In the genomic region with DNA sequence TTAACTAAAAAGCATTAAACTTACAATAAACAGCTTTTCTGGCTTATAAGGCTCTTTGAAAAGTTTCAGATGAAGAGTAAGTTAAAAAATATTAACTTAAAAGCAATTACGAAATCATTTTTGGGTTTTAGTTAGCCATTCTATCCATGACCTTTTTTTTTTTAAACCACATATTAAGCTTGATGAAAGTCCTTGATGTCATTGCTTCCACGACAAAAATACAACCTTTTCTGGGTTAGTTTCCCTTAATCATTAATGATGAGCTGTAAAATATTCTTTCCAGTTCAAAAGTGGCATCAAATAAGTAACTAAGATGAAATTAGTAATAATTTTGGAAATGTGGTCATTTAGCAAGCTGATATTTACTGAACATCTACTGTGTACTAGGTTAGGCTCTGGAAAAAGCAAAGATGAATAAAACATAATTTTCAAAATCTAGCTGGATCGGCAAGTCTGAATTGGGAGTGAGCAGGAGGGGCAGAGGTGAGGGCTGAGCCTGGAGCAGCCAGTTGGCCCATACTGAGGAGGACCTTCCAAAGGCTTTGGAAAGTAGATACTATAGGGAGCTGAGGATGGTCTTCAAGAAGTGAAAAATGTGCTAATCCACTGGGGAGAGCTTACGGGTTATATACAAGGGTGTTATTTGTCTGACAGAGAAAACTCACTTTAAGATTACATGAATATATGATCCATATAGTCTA, we compare ENCODE assay signal across 27 cellular contexts.
DNase-seq lines count a peak whose midpoint lies in the region; ATAC-seq, FAIRE-seq and TF ChIP-seq lines count a peak whose summit lies in the region.
"Had no signal": no experiment of that assay in that cellular context is flagged by ENCODE, and none has a peak within 500 bp of the region (broad histone marks: within the 10 kb centered on the region; RNA-seq: fewer than 3 reads in every experiment).

No MANE protein-coding gene starts in this region.

- H3K9ac ChIP-seq in liver (ENCODE audit: low read depth in 1 of 2, low read length in 2 of 2) (peak overlapping the region in 1 of 2 donors; percentile 22), HepG2 (ENCODE audit: insufficient read depth, low read depth, low read length) (no peak overlapping the region), rectal smooth muscle tissue (ENCODE audit: low read length) (no peak overlapping the region), endodermal cell (ENCODE audit: extremely low read depth, low read length, poor library complexity, severe bottlenecking) (no peak overlapping the region)
- H3K9ac ChIP-seq: parathyroid adenoma had no signal

- intact Hi-C loops in HepG2 (cut with micrococcal nuclease; ENCODE audit: unreplicated experiment) (loop anchor here (10.0 kb wide), 1 partner anchor 1797 kb away; no protein-coding TSS in a partner anchor), OCI-LY7 (cut with micrococcal nuclease; ENCODE audit: unreplicated experiment) (no loop called here)

- H3K79me2 ChIP-seq in HepG2 (ENCODE audit: insufficient read depth, low read length) = no peaks in the 10 kb centered on the region
- no peaks in the 10 kb centered on the region for H3K79me2 ChIP-seq in hepatocyte
- no peaks in the 10 kb centered on the region for H3K79me2 ChIP-seq in OCI-LY7 (ENCODE audit: insufficient read depth, low read depth, low read length)
- H3K79me2 ChIP-seq: parathyroid adenoma had no signal

- BruUV-seq in HepG2 (replicated peaks; lab: Mats Ljungman, UMichigan) (no TSS peak), OCI-LY7 (replicated peaks; lab: Mats Ljungman, UMichigan) (no TSS peak)

- H3K27ac ChIP-seq in liver (ENCODE audit: low read depth in 1 of 2, low read length in 2 of 2) = peak overlapping the region; percentile 63 to 76
- H3K27ac ChIP-seq in HepG2 (ENCODE audit: extremely low read length, insufficient read depth, low read length) = no peak overlapping the region
- peak overlapping the region; percentile 38 for H3K27ac ChIP-seq in hepatocyte
- peak overlapping the region; percentile 84 for H3K27ac ChIP-seq in rectal smooth muscle tissue (ENCODE audit: low read depth, low read length)
- H3K27ac ChIP-seq in upper lobe of left lung = no peak overlapping the region
- H3K27ac ChIP-seq in OCI-LY7 (ENCODE audit: low read depth, low read length, poor library complexity, severe bottlenecking) = no peak overlapping the region
- no peak overlapping the region for H3K27ac ChIP-seq in endodermal cell (ENCODE audit: low read depth, low read length)
- H3K27ac ChIP-seq: HL-60, parathyroid adenoma, suprapubic skin had no signal

- H3K4me2 ChIP-seq in HepG2 (ENCODE audit: low read depth, low read length) (no peak overlapping the region), hepatocyte (no peak overlapping the region), OCI-LY7 (ENCODE audit: low read length) (no peak overlapping the region)

- no peak overlapping the region for H3K27ac Mint-ChIP-seq in endodermal cell
- H3K27ac Mint-ChIP-seq: activated naive CD4-positive, alpha-beta T cell treated with anti-CD3 and anti-CD28 coated beads for 36 hours; B cell; IgD-negative memory B cell; natural killer cell treated with Interleukin-12 subunit alpha and Interleukin-12 subunit beta and Interleukin-15 and Interleukin-18, amount 100 ng/mL, for 72 hours had no signal

- H3K36me3 ChIP-seq in liver (ENCODE audit: control insufficient read depth in 4 of 4, insufficient read depth in 3 of 4, low read depth in 1 of 4, low read length in 3 of 4) (no peaks in the 10 kb centered on the region), HepG2 (replicated peaks in 1 of 2; ENCODE audit: control insufficient read depth in 1 of 2, insufficient read depth in 2 of 2, low read length in 2 of 2) (no peaks in the 10 kb centered on the region), hepatocyte (replicated peaks; ENCODE audit: insufficient read depth, low read depth) (no peaks in the 10 kb centered on the region), rectal smooth muscle tissue (ENCODE audit: control insufficient read depth, insufficient read depth, low read length) (no peaks in the 10 kb centered on the region), upper lobe of left lung (no peaks in the 10 kb centered on the region), OCI-LY7 (ENCODE audit: insufficient read depth, low read length) (no peaks in the 10 kb centered on the region), endodermal cell (ENCODE audit: control insufficient read depth, insufficient read depth, low read length) (no peaks in the 10 kb centered on the region)
- H3K36me3 ChIP-seq: suprapubic skin had no signal

- TF ChIP-seq EP300 in HepG2 (IDR thresholded peaks at IDR 0.05; ENCODE audit: low read depth in 2 of 2, low read length in 2 of 2) (no peak), HepG2 (CRISPR knock-in tag; IDR thresholded peaks at IDR 0.05; ENCODE audit: borderline replicate concordance) (no peak), upper lobe of left lung (IDR thresholded peaks at IDR 0.05) (no peak)

- no peak for TF ChIP-seq POLR2A in HepG2 (IDR thresholded peaks at IDR 0.05; ENCODE audit: insufficient read depth in 1 of 2, low read depth in 2 of 2, low read length in 2 of 2)
- no peak for TF ChIP-seq POLR2A in upper lobe of left lung (IDR thresholded peaks at IDR 0.05)

- H3K4me1 Mint-ChIP-seq in endodermal cell = peaks cover 24% of the 10 kb centered on the region
- H3K4me1 Mint-ChIP-seq: central memory CD8-positive, alpha-beta T cell had no signal

- CTCF ChIA-PET in HepG2 (lab: Yijun Ruan, JAX; ENCODE audit: low intra/inter-chr PET ratio, low total read pairs) (no interaction called here), OCI-LY7 (lab: Charles Lee; ENCODE audit: unreplicated experiment) (no interaction called here)

- no peaks in the 10 kb centered on the region for H3K27me3 Mint-ChIP-seq in endodermal cell (ENCODE audit: insufficient read depth)
- H3K27me3 Mint-ChIP-seq: B cell; central memory CD8-positive, alpha-beta T cell; IgD-negative memory B cell; natural killer cell treated with Interleukin-12 subunit alpha and Interleukin-12 subunit beta and Interleukin-15 and Interleukin-18, amount 100 ng/mL, for 72 hours had no signal

- H3K9me3 ChIP-seq in liver (ENCODE audit: control insufficient read depth in 4 of 4, low read length in 3 of 4) (no peaks in the 10 kb centered on the region), HepG2 (ENCODE audit: low read length) (no peaks in the 10 kb centered on the region), hepatocyte (ENCODE audit: low read depth) (no peaks in the 10 kb centered on the region), upper lobe of left lung (no peaks in the 10 kb centered on the region), OCI-LY7 (ENCODE audit: low read length) (no peaks in the 10 kb centered on the region), endodermal cell (ENCODE audit: control insufficient read depth, low read length) (no peaks in the 10 kb centered on the region)
- H3K9me3 ChIP-seq: suprapubic skin had no signal

- in situ Hi-C loops in HepG2 (cut with HindIII; ENCODE audit: extremely low pct_ligation_motif_present, low pct_unique_long_range_greater_than_20kb) = no loop called here

- no peaks in the 10 kb centered on the region for H3K36me3 Mint-ChIP-seq in endodermal cell (ENCODE audit: low read depth)
- H3K36me3 Mint-ChIP-seq: natural killer cell treated with Interleukin-12 subunit alpha and Interleukin-12 subunit beta and Interleukin-15 and Interleukin-18, amount 100 ng/mL, for 72 hours had no signal

- H3K9me2 ChIP-seq in hepatocyte (replicated peaks; ENCODE audit: insufficient read depth) = no peaks in the 10 kb centered on the region
- H3K9me2 ChIP-seq in OCI-LY7 (ENCODE audit: insufficient read depth, low read length) = no peaks in the 10 kb centered on the region

- H4K20me1 ChIP-seq in HepG2 (ENCODE audit: insufficient read depth, low read length) = no peaks in the 10 kb centered on the region
- H4K20me1 ChIP-seq in hepatocyte (ENCODE audit: insufficient read depth, poor library complexity, severe bottlenecking) = no peaks in the 10 kb centered on the region
- no peaks in the 10 kb centered on the region for H4K20me1 ChIP-seq in OCI-LY7 (ENCODE audit: insufficient read depth, low read length)

- ATAC-seq in HepG2 = no peak
- no peak for ATAC-seq in upper lobe of left lung (ENCODE audit: low FRiP score in 2 of 2)
- ATAC-seq: activated T-cell treated with anti-CD3 and anti-CD28 coated beads, Interleukin-2, amount 50 U/mL, for 4 hours; natural killer cell treated with Interleukin-12 subunit alpha and Interleukin-12 subunit beta and Interleukin-15 and Interleukin-18, amount 100 ng/mL, for 72 hours had no signal

- FAIRE-seq in HepG2 (lab: Jason Lieb, UNC) = no peak
- FAIRE-seq: frontal cortex had no signal

- no peak for DNase-seq in HepG2 (ENCODE audit: low spot score)
- no peak for DNase-seq in hepatocyte (ENCODE audit: low spot score)
- DNase-seq in HT-29 (ENCODE audit: low spot score) = no peak
- DNase-seq in upper lobe of left lung = no peak
- DNase-seq in OCI-LY7 (ENCODE audit: low spot score) = no peak
- DNase-seq in endodermal cell = no peak
- DNase-seq: activated naive CD4-positive, alpha-beta T cell treated with anti-CD3 and anti-CD28 coated beads for 36 hours; activated T-cell treated with anti-CD3 and anti-CD28 coated beads, Interleukin-2, amount 50 U/mL, for 4 hours; COR-L47; DND-41; erythroblast; NCI-H1105; NCI-H2081; NCI-H345; NCI-H82; SHP77; SW 1271 had no signal

- no peak overlapping the region for H3K4me3 Mint-ChIP-seq in endodermal cell
- H3K4me3 Mint-ChIP-seq: activated naive CD4-positive, alpha-beta T cell treated with anti-CD3 and anti-CD28 coated beads for 36 hours; activated T-cell treated with anti-CD3 and anti-CD28 coated beads, Interleukin-2, amount 50 U/mL, for 4 hours; B cell; central memory CD8-positive, alpha-beta T cell; IgD-negative memory B cell; natural killer cell treated with Interleukin-12 subunit alpha and Interleukin-12 subunit beta and Interleukin-15 and Interleukin-18, amount 100 ng/mL, for 72 hours had no signal

- TF ChIP-seq CTCF in liver (IDR thresholded peaks at IDR 0.05; ENCODE audit: low read depth, low read length, missing input control) (no peak), HepG2 (CRISPR knock-in tag; IDR thresholded peaks at IDR 0.05) (no peak), hepatocyte (IDR thresholded peaks at IDR 0.05; ENCODE audit: poor library complexity) (no peak), upper lobe of left lung (IDR thresholded peaks at IDR 0.05) (no peak), OCI-LY7 (conservative IDR thresholded peaks at IDR 0.05; ENCODE audit: low read length) (no peak), endodermal cell (conservative IDR thresholded peaks at IDR 0.05) (no peak)

- H3K4me3 ChIP-seq in liver (ENCODE audit: low read depth in 1 of 3, low read length in 3 of 3) = no peak overlapping the region
- no peak overlapping the region for H3K4me3 ChIP-seq in HepG2 (replicated peaks in 1 of 3; ENCODE audit: insufficient read depth in 1 of 3, low read depth in 2 of 3, low read length in 3 of 3)
- no peak overlapping the region for H3K4me3 ChIP-seq in hepatocyte
- no peak overlapping the region for H3K4me3 ChIP-seq in rectal smooth muscle tissue (ENCODE audit: low read length)
- no peak overlapping the region for H3K4me3 ChIP-seq in upper lobe of left lung
- H3K4me3 ChIP-seq in OCI-LY7 (ENCODE audit: low read depth, low read length, poor library complexity, severe bottlenecking) = no peak overlapping the region
- H3K4me3 ChIP-seq in endodermal cell (ENCODE audit: low read length) = no peak overlapping the region
- H3K4me3 ChIP-seq: suprapubic skin had no signal

- H3K27me3 ChIP-seq in liver (ENCODE audit: control insufficient read depth in 4 of 4, insufficient read depth in 4 of 4, low read length in 3 of 4) (no peaks in the 10 kb centered on the region), HepG2 (ENCODE audit: control insufficient read depth in 1 of 2, insufficient read depth in 2 of 2, low read length in 2 of 2) (no peaks in the 10 kb centered on the region), hepatocyte (no peaks in the 10 kb centered on the region), rectal smooth muscle tissue (ENCODE audit: control insufficient read depth, insufficient read depth, low read length) (no peaks in the 10 kb centered on the region), upper lobe of left lung (no peaks in the 10 kb centered on the region), endodermal cell (ENCODE audit: control insufficient read depth, insufficient read depth, low read length, poor library complexity, severe bottlenecking) (no peaks in the 10 kb centered on the region)
- H3K27me3 ChIP-seq: suprapubic skin had no signal

- no peak overlapping the region for H2AFZ ChIP-seq in HepG2 (ENCODE audit: low read length)
- no peak overlapping the region for H2AFZ ChIP-seq in hepatocyte
- no peak overlapping the region for H2AFZ ChIP-seq in OCI-LY7 (ENCODE audit: low read length)
- H2AFZ ChIP-seq: parathyroid adenoma had no signal

- TF ChIP-seq RAD21 in liver (IDR thresholded peaks at IDR 0.05) (peak in 1 of 2 donors; percentile 12), HepG2 (CRISPR knock-in tag; IDR thresholded peaks at IDR 0.05) (no peak)

- 50% methylated on average over 4 of the region's 4 CpGs for WGBS in liver
- 83% methylated on average over 4 of the region's 4 CpGs for WGBS in HepG2 (ENCODE audit: low lambda C conversion rate)
- 75% methylated on average over 4 of the region's 4 CpGs for WGBS in hepatocyte (ENCODE audit: low lambda C conversion rate, missing lambda C conversion rate)
- WGBS in upper lobe of left lung, 2 donors = 77 to 83% methylated on average over 4 of the region's 4 CpGs
- 75 to 91% methylated on average over 1 to 3 of the region's 4 CpGs for WGBS in endodermal cell (ENCODE audit: insufficient coverage in 1 of 2, insufficient read length in 1 of 2), 2 experiments

- H3K9me3 Mint-ChIP-seq in endodermal cell = no peaks in the 10 kb centered on the region
- H3K9me3 Mint-ChIP-seq: activated naive CD4-positive, alpha-beta T cell treated with anti-CD3 and anti-CD28 coated beads for 36 hours; activated T-cell treated with anti-CD3 and anti-CD28 coated beads, Interleukin-2, amount 50 U/mL, for 4 hours; central memory CD8-positive, alpha-beta T cell; natural killer cell treated with Interleukin-12 subunit alpha and Interleukin-12 subunit beta and Interleukin-15 and Interleukin-18, amount 100 ng/mL, for 72 hours had no signal

- H3K4me1 ChIP-seq in liver (ENCODE audit: control insufficient read depth in 4 of 4, insufficient read depth in 4 of 4, low read length in 3 of 4) (peaks cover 6 to 36% (median 20%) of the 10 kb centered on the region in 4 donors), HepG2 (ENCODE audit: insufficient read depth, low read length) (peaks cover 10% of the 10 kb centered on the region), hepatocyte (ENCODE audit: insufficient read depth) (peaks cover 16% of the 10 kb centered on the region), rectal smooth muscle tissue (ENCODE audit: control insufficient read depth, insufficient read depth, low read length) (peaks cover 36% of the 10 kb centered on the region), upper lobe of left lung (peaks cover 3 to 11% (median 7%) of the 10 kb centered on the region in 4 donors), OCI-LY7 (ENCODE audit: insufficient read depth, low read length, poor library complexity, severe bottlenecking) (peaks cover 9% of the 10 kb centered on the region), endodermal cell (ENCODE audit: control insufficient read depth, insufficient read depth, low read length) (no peaks in the 10 kb centered on the region)
- H3K4me1 ChIP-seq: parathyroid adenoma had no signal

- POLR2A ChIA-PET in HepG2 (lab: Yijun Ruan, JAX) = no interaction called here
- POLR2A ChIA-PET in OCI-LY7 (lab: Charles Lee) = interaction anchor here (0.7 to 1.1 kb wide), 2 partner anchors 8 to 183 kb away, joined by 3 read pairs; no protein-coding TSS in a partner anchor

Comparison
In these comparisons a context has a peak if more than half of its experiments do, and no peak if none do; other contexts are left out.
1. H3K27ac ChIP-seq: peak in liver (2 of 2), hepatocyte (single experiment) and rectal smooth muscle tissue (single experiment); none in HepG2 (single experiment), upper lobe of left lung (0 of 4), OCI-LY7 (single experiment) and endodermal cell (single experiment).